37 cellular contexts compared by ENCODE assay signal in genomic region chr16:24890746-24891145, GRCh38. TPM values are rescaled to one million over a fixed set of nuclear protein-coding genes. Genes with fewer than 3 reads are reported as not detected.
"Had no signal": no experiment of that assay in that cellular context is flagged by ENCODE, and none has a peak within 500 bp of the region (broad histone marks: within the 10 kb centered on the region; RNA-seq: fewer than 3 reads in every experiment).

No MANE protein-coding gene starts in this region.

- H3K4me1 ChIP-seq: colonic mucosa, esophagus squamous epithelium, gastroesophageal sphincter had no signal

- H3K36me3 ChIP-seq: brain microvascular endothelial cell, colonic mucosa, esophagus squamous epithelium, gastroesophageal sphincter had no signal

- H3K27me3 ChIP-seq: brain microvascular endothelial cell, colonic mucosa, esophagus squamous epithelium had no signal

- H3K4me1 Mint-ChIP-seq: activated CD4-positive, alpha-beta T cell treated with anti-CD3 and anti-CD28 coated beads for 36 hours; activated CD4-positive, alpha-beta T cell treated with anti-CD3 and anti-CD28 coated beads, Interleukin-2, amount 10 ng/mL, durations not matched to agents 24 days and 14 days; activated CD8-positive, alpha-beta memory T cell treated with anti-CD3 and anti-CD28 coated beads, Interleukin-2, amount 10 ng/mL, durations not matched to agents 7 days and 5 days; T-helper 17 cell had no signal

- DNase-seq: activated CD4-positive, alpha-beta memory T cell treated with anti-CD3 and anti-CD28 coated beads for 36 hours; activated CD4-positive, alpha-beta T cell treated with anti-CD3 and anti-CD28 coated beads for 36 hours; activated CD4-positive, alpha-beta T cell treated with anti-CD3 and anti-CD28 coated beads, Interleukin-2, amount 10 ng/mL, durations not matched to agents 24 days and 14 days; activated CD4-positive, CD25-positive, alpha-beta regulatory T cell; activated CD4-positive, CD25-positive, alpha-beta regulatory T cell treated with anti-CD3 and anti-CD28 coated beads, Interleukin-2, amount 50 U/mL, for 72 hours; activated CD8-positive, alpha-beta memory T cell treated with anti-CD3 and anti-CD28 coated beads, Interleukin-2, amount 10 ng/mL, durations not matched to agents 7 days and 5 days; activated CD8-positive, alpha-beta memory T cell treated with anti-CD3 and anti-CD28 coated beads, Interleukin-2, amount 50 U/mL, for 4 hours; activated CD8-positive, alpha-beta T cell treated with anti-CD3 and anti-CD28 coated beads, Interleukin-2, amount 10 ng/mL, durations not matched to agents 7 days and 5 days; activated gamma-delta T cell treated with Interleukin-2 at 50 U/mL for 16 hours; activated naive CD4-positive, alpha-beta T cell treated with anti-CD3 and anti-CD28 coated beads, Interleukin-2, amount 50 U/mL, for 16 hours; activated naive CD4-positive, alpha-beta T cell treated with Interleukin-2 at 50 U/mL for 16 hours; activated T-cell treated with anti-CD3 and anti-CD28 coated beads, Interleukin-2, amount 50 U/mL, for 1 hour; activated T-cell treated with anti-CD3 and anti-CD28 coated beads, Interleukin-2, amount 50 U/mL, for 48 hours; amniotic stem cell; anterior cingulate cortex; brain microvascular endothelial cell; caudate nucleus; colonic mucosa; effector CD8-positive, alpha-beta T cell; esophagus squamous epithelium; foreskin melanocyte; T-helper 1 cell; T-helper 17 cell; T1000 had no signal

- H3K36me3 Mint-ChIP-seq: activated CD4-positive, alpha-beta memory T cell treated with anti-CD3 and anti-CD28 coated beads for 36 hours; activated CD8-positive, alpha-beta memory T cell treated with anti-CD3 and anti-CD28 coated beads, Interleukin-2, amount 10 ng/mL, durations not matched to agents 7 days and 5 days; activated naive CD8-positive, alpha-beta T cell had no signal

- H3K27me3 Mint-ChIP-seq: activated naive CD8-positive, alpha-beta T cell had no signal

- FAIRE-seq: astrocyte, bronchial epithelial cell, endometrium, endothelial cell of umbilical vein had no signal

- H3K4me3 ChIP-seq: colonic mucosa, esophagus squamous epithelium, gastroesophageal sphincter had no signal

- ATAC-seq: activated CD4-positive, alpha-beta T cell treated with anti-CD3 and anti-CD28 coated beads for 36 hours; activated CD8-positive, alpha-beta memory T cell treated with anti-CD3 and anti-CD28 coated beads, Interleukin-2, amount 10 ng/mL, durations not matched to agents 7 days and 5 days; activated CD8-positive, alpha-beta T cell treated with anti-CD3 and anti-CD28 coated beads, Interleukin-2, amount 10 ng/mL, durations not matched to agents 7 days and 5 days; gastroesophageal sphincter; T-helper 17 cell had no signal

- H3K27ac Mint-ChIP-seq: activated CD4-positive, alpha-beta memory T cell treated with anti-CD3 and anti-CD28 coated beads for 36 hours; activated CD4-positive, alpha-beta T cell treated with anti-CD3 and anti-CD28 coated beads for 36 hours; activated CD4-positive, alpha-beta T cell treated with anti-CD3 and anti-CD28 coated beads, Interleukin-2, amount 10 ng/mL, durations not matched to agents 24 days and 14 days; activated CD8-positive, alpha-beta memory T cell treated with anti-CD3 and anti-CD28 coated beads, Interleukin-2, amount 10 ng/mL, durations not matched to agents 7 days and 5 days; activated CD8-positive, alpha-beta T cell treated with anti-CD3 and anti-CD28 coated beads, Interleukin-2, amount 10 ng/mL, durations not matched to agents 7 days and 5 days; activated naive CD8-positive, alpha-beta T cell; activated T-helper 1 cell treated with anti-CD3 and anti-CD28 coated beads, Interleukin-12 subunit alpha, Interleukin-12 subunit beta, Interleukin-2, Interleukin-4 antibody, amounts not matched to agents 30 ng/mL and 10 ng/mL and 1 ng/mL, durations not matched to agents 14 hours and 24 hours and 36 hours; activated T-helper 2 cell treated with anti-CD3 and anti-CD28 coated beads, Interferon-gamma antibody, Interleukin-2, Interleukin-4, amounts not matched to agents 10 μg/mL and 5 μg/mL and 100 μg/mL, durations not matched to agents 14 hours and 24 hours and 36 hours; T-helper 17 cell; T-helper 2 cell treated with Interferon-gamma antibody and Interleukin-4, amounts not matched to agents 5 μg/mL and 100 μg/mL, for 36 hours had no signal

- H3K9me3 ChIP-seq: colonic mucosa, esophagus squamous epithelium had no signal

- H3K4me3 Mint-ChIP-seq: activated CD4-positive, alpha-beta memory T cell treated with anti-CD3 and anti-CD28 coated beads for 36 hours; activated CD4-positive, alpha-beta T cell treated with anti-CD3 and anti-CD28 coated beads for 36 hours; activated CD4-positive, alpha-beta T cell treated with anti-CD3 and anti-CD28 coated beads, Interleukin-2, amount 10 ng/mL, durations not matched to agents 24 days and 14 days; activated CD8-positive, alpha-beta memory T cell treated with anti-CD3 and anti-CD28 coated beads, Interleukin-2, amount 10 ng/mL, durations not matched to agents 7 days and 5 days; activated CD8-positive, alpha-beta T cell treated with anti-CD3 and anti-CD28 coated beads, Interleukin-2, amount 10 ng/mL, durations not matched to agents 7 days and 5 days; activated naive CD8-positive, alpha-beta T cell; activated T-helper 1 cell treated with anti-CD3 and anti-CD28 coated beads, Interleukin-12 subunit alpha, Interleukin-12 subunit beta, Interleukin-2, Interleukin-4 antibody, amounts not matched to agents 30 ng/mL and 10 ng/mL and 1 ng/mL, durations not matched to agents 14 hours and 24 hours and 36 hours; T-helper 17 cell; T-helper 2 cell treated with Interferon-gamma antibody and Interleukin-4, amounts not matched to agents 5 μg/mL and 100 μg/mL, for 36 hours had no signal

- H3K27ac ChIP-seq: brain microvascular endothelial cell, colonic mucosa, epithelial cell of prostate, esophagus squamous epithelium, gastroesophageal sphincter had no signal

- H3K9me3 Mint-ChIP-seq: activated CD4-positive, alpha-beta memory T cell treated with anti-CD3 and anti-CD28 coated beads for 36 hours; activated CD4-positive, alpha-beta T cell treated with anti-CD3 and anti-CD28 coated beads, Interleukin-2, amount 10 ng/mL, durations not matched to agents 24 days and 14 days; activated T-helper 1 cell treated with anti-CD3 and anti-CD28 coated beads, Interleukin-12 subunit alpha, Interleukin-12 subunit beta, Interleukin-2, Interleukin-4 antibody, amounts not matched to agents 30 ng/mL and 10 ng/mL and 1 ng/mL, durations not matched to agents 14 hours and 24 hours and 36 hours; activated T-helper 2 cell treated with anti-CD3 and anti-CD28 coated beads, Interferon-gamma antibody, Interleukin-2, Interleukin-4, amounts not matched to agents 10 μg/mL and 5 μg/mL and 100 μg/mL, durations not matched to agents 14 hours and 24 hours and 36 hours; T-helper 2 cell treated with Interferon-gamma antibody and Interleukin-4, amounts not matched to agents 5 μg/mL and 100 μg/mL, for 36 hours had no signal

RNA-seq across cellular contexts. Expression of gene SLC5A11, which starts 45.0 kb away (rescaled TPM):
- total RNA-seq: activated CD4-positive, alpha-beta T cell treated with anti-CD3 and anti-CD28 coated beads for 36 hours; activated CD4-positive, alpha-beta T cell treated with anti-CD3 and anti-CD28 coated beads, Interleukin-2, amount 10 ng/mL, durations not matched to agents 24 days and 14 days; activated CD8-positive, alpha-beta memory T cell treated with anti-CD3 and anti-CD28 coated beads, Interleukin-2, amount 10 ng/mL, durations not matched to agents 7 days and 5 days; activated T-helper 2 cell treated with anti-CD3 and anti-CD28 coated beads, Interferon-gamma antibody, Interleukin-2, Interleukin-4, amounts not matched to agents 10 μg/mL and 5 μg/mL and 100 μg/mL, durations not matched to agents 14 hours and 24 hours and 36 hours; astrocyte; bronchial epithelial cell; dermis microvascular lymphatic vessel endothelial cell; endothelial cell of umbilical vein; fibroblast of villous mesenchyme had no signal
- polyA plus RNA-seq: fibroblast of lung had no signal
